Comparison of ENCODE assay signal across 8 cellular contexts in genomic region chr14:54488318-54488645, GRCh38. TPM values are rescaled to one million over a fixed set of nuclear protein-coding genes. Genes with fewer than 3 reads are reported as not detected.
DNase-seq lines count a peak whose midpoint lies in the region; FAIRE-seq and TF ChIP-seq lines count a peak whose summit lies in the region.

No MANE protein-coding gene starts in this region.

- peak overlapping the region; percentile 81 to 87 for H3K4me2 ChIP-seq in H1 (ENCODE audit: insufficient read depth in 1 of 2, low read depth in 2 of 2, low read length in 2 of 2)
- peak overlapping the region; percentile 62 for H3K4me2 ChIP-seq in neuronal stem cell (ENCODE audit: insufficient read depth, low read length, poor library complexity, severe bottlenecking)

- peaks cover 0 to 37% (median 2%) of the 10 kb centered on the region in 4 donors for H3K4me1 ChIP-seq in Peyer's patch
- H3K4me1 ChIP-seq in H1 (replicated peaks in 1 of 4; ENCODE audit: control insufficient read depth in 3 of 4, insufficient read depth in 4 of 4, low read length in 3 of 4) = peaks cover 0 to 4% (median 0%) of the 10 kb centered on the region in 4 experiments; a peak in 2 of 7 replicates
- H3K4me1 ChIP-seq in neuronal stem cell (ENCODE audit: control insufficient read depth in 2 of 2, insufficient read depth in 1 of 2, low read depth in 1 of 2, low read length in 2 of 2) = peaks cover 0 to 5% of the 10 kb centered on the region in 2 donors

- 3% methylated on average over 9 of the region's 9 CpGs; no CpG with 5 or more reads in 1 of the 2 experiments for WGBS in H1 (ENCODE audit: extremely low coverage in 1 of 2, insufficient coverage in 1 of 2, insufficient read length in 1 of 2, insufficient replicate concordance in 2 of 2, low coverage in 1 of 2, low lambda C conversion rate in 2 of 2, missing lambda C conversion rate in 1 of 2), 2 experiments
- WGBS in neuronal stem cell (ENCODE audit: extremely low coverage in 2 of 2, insufficient read length in 2 of 2, insufficient replicate concordance in 1 of 2), 2 donors = no CpG with 5 or more reads among the region's 9 CpGs

- H3K14ac ChIP-seq in H1 (ENCODE audit: insufficient read length) (no peak overlapping the region), neuronal stem cell (ENCODE audit: low read length) (no peak overlapping the region)

- H2AFZ ChIP-seq in H1 (ENCODE audit: low read length) (no peak overlapping the region), neuronal stem cell (ENCODE audit: low read length) (peak overlapping the region; percentile 91)

- peak overlapping the region; percentile 92 for H3K56ac ChIP-seq in H1 (replicated peaks; ENCODE audit: insufficient read length, low read depth, low read length)

- POLR2A ChIA-PET in H1 (lab: Charles Lee; ENCODE audit: partially characterized antibody) = interaction anchor here (0.6 to 3.6 kb wide), 17 partner anchors 10 to 564 kb away, joined by 3 to 15 read pairs (median 4); partner anchors contain the start of genes CDKN3 and CGRRF1

- no peak overlapping the region for H2BK20ac ChIP-seq in H1 (ENCODE audit: low read length)

- peak overlapping the region; percentile 91 for H4K8ac ChIP-seq in H1 (ENCODE audit: extremely low read depth, insufficient read depth, low read length)
- H4K8ac ChIP-seq in neuronal stem cell (ENCODE audit: low read depth, low read length) = no peak overlapping the region

- H3K4me3 ChIP-seq in Peyer's patch = peak overlapping the region; percentile 73 to 98 (median 86)
- peak overlapping the region; percentile 81 to 90 (median 86) for H3K4me3 ChIP-seq in H1 (ENCODE audit: extremely low read depth in 1 of 4, insufficient read depth in 2 of 4, low read depth in 3 of 4, low read length in 4 of 4)
- peak overlapping the region; percentile 70 to 99 for H3K4me3 ChIP-seq in neuronal stem cell (ENCODE audit: low read length in 2 of 2)

- DNase-seq in activated T-cell treated with anti-CD3 and anti-CD28 coated beads for 24 hours (ENCODE audit: low read depth) (peak; percentile 17), Peyer's patch (no peak), H1 (ENCODE audit: low read depth in 1 of 2, low spot score in 2 of 2) (no peak), neuronal stem cell (ENCODE audit: low spot score) (no peak), glomerular visceral epithelial cell (ENCODE audit: extremely low spot score) (no peak), LoVo (ENCODE audit: low spot score) (no peak), T1000 (lab: John Stamatoyannopoulos, UW) (no peak)
- no peak for DNase-seq in activated T-cell treated with anti-CD3 and anti-CD28 coated beads, Interleukin-2, amount 50 U/mL, for 1 hour

- H3K9ac ChIP-seq in H1 (replicated peaks in 1 of 4; ENCODE audit: extremely low read depth in 1 of 4, low read depth in 3 of 4, low read length in 3 of 4) (peak overlapping the region; percentile 68 to 92 (median 80)), neuronal stem cell (ENCODE audit: low read depth, low read length, poor library complexity) (peak overlapping the region; percentile 97)

- H4K91ac ChIP-seq in H1 (replicated peaks; ENCODE audit: insufficient read length, low read length) = peak overlapping the region; percentile 74
- no peak overlapping the region for H4K91ac ChIP-seq in neuronal stem cell (ENCODE audit: low read depth, low read length, poor library complexity)

- peak overlapping the region; percentile 54 for H2BK120ac ChIP-seq in H1 (replicated peaks; ENCODE audit: low read depth, low read length)
- H2BK120ac ChIP-seq in neuronal stem cell (ENCODE audit: low read depth, low read length) = no peak overlapping the region

- TF ChIP-seq EP300 in H1 (IDR thresholded peaks at IDR 0.05; ENCODE audit: borderline replicate concordance in 1 of 2, low read depth in 2 of 2, low read length in 2 of 2) = no peak

- no peaks in the 10 kb centered on the region; the same call in 1 of the 2 replicates for H3K79me1 ChIP-seq in H1 (ENCODE audit: low read depth, low read length)
- no peaks in the 10 kb centered on the region for H3K79me1 ChIP-seq in neuronal stem cell (ENCODE audit: low read depth, low read length)

- H3K79me2 ChIP-seq in H1 (ENCODE audit: control insufficient read depth in 1 of 2, insufficient read depth in 2 of 2, low read length in 2 of 2) = peaks cover 4 to 47% of the 10 kb centered on the region in 2 experiments; a peak in 3 of 4 replicates

- H3K9me3 ChIP-seq in Peyer's patch = no peaks in the 10 kb centered on the region
- no peaks in the 10 kb centered on the region for H3K9me3 ChIP-seq in H1 (ENCODE audit: insufficient read depth in 2 of 2, low read depth in 1 of 2, low read length in 1 of 2)
- peaks cover 0 to 13% of the 10 kb centered on the region in 2 donors for H3K9me3 ChIP-seq in neuronal stem cell (replicated peaks in 1 of 2; ENCODE audit: control insufficient read depth in 2 of 2, insufficient read depth in 1 of 2, low read depth in 1 of 2, low read length in 2 of 2)

- FAIRE-seq in H1 (lab: Jason Lieb, UNC) = no peak

- peak overlapping the region; percentile 83 for H3K18ac ChIP-seq in H1 (ENCODE audit: extremely low read depth, low read length)
- H3K18ac ChIP-seq in neuronal stem cell (ENCODE audit: low read length) = peak overlapping the region; percentile 96

- TF ChIP-seq CTCF in Peyer's patch (IDR thresholded peaks at IDR 0.05) (no peak), H1 (IDR thresholded peaks at IDR 0.05; ENCODE audit: control extremely low read depth in 1 of 3, insufficient read depth in 1 of 3, low read depth in 1 of 3, low read length in 3 of 3) (peak in 2 of 3 experiments; percentile 15 to 25; a peak in 1 of 4 replicates)

- H4K20me1 ChIP-seq in H1 (replicated peaks in 1 of 2; ENCODE audit: control insufficient read depth in 1 of 2, insufficient read depth in 2 of 2, low read length in 2 of 2) = peaks cover 0 to 2% of the 10 kb centered on the region in 2 experiments

- H3K27ac ChIP-seq in Peyer's patch (peak overlapping the region; percentile 89 to 99 (median 94)), H1 (ENCODE audit: low read depth, low read length) (peak overlapping the region; percentile 80), neuronal stem cell (replicated peaks; ENCODE audit: low read length) (peak overlapping the region; percentile 91)

- H4K5ac ChIP-seq in H1 (ENCODE audit: insufficient read length, low read depth, low read length) = peak overlapping the region; percentile 71

- H3K27me3 ChIP-seq in Peyer's patch = no peaks in the 10 kb centered on the region
- H3K27me3 ChIP-seq in H1 (replicated peaks in 1 of 4; ENCODE audit: control insufficient read depth in 3 of 4, extremely low read depth in 1 of 4, insufficient read depth in 3 of 4, low read length in 3 of 4) = no peaks in the 10 kb centered on the region
- H3K27me3 ChIP-seq in neuronal stem cell (ENCODE audit: control insufficient read depth in 3 of 3, insufficient read depth in 3 of 3, low read depth in 1 of 3, low read length in 3 of 3) = no peaks in the 10 kb centered on the region

- TF ChIP-seq POLR2A in Peyer's patch (IDR thresholded peaks at IDR 0.05) = no peak
- no peak for TF ChIP-seq POLR2A in H1 (IDR thresholded peaks at IDR 0.05; ENCODE audit: control extremely low read depth in 1 of 2, low read depth in 2 of 2, low read length in 2 of 2)

- CTCF ChIA-PET in H1 (lab: Charles Lee; ENCODE audit: partially characterized antibody) = interaction anchor here (0.8 to 3.3 kb wide), 13 partner anchors 8 to 317 kb away, joined by 3 to 15 read pairs (median 4); no protein-coding TSS in a partner anchor

- peaks cover 8% of the 10 kb centered on the region; the same call in 1 of the 2 replicates for H3K23me2 ChIP-seq in H1 (ENCODE audit: low read depth, low read length)

- H3K36me3 ChIP-seq in Peyer's patch = peaks cover 0 to 1% (median 0%) of the 10 kb centered on the region in 3 donors
- H3K36me3 ChIP-seq in H1 (ENCODE audit: control insufficient read depth in 2 of 4, insufficient read depth in 4 of 4, low read length in 3 of 4) = peaks cover 0 to 3% (median under 1%) of the 10 kb centered on the region in 4 experiments; a peak in 3 of 8 replicates
- H3K36me3 ChIP-seq in neuronal stem cell (replicated peaks in 1 of 2; ENCODE audit: control insufficient read depth in 2 of 2, insufficient read depth in 2 of 2, low read length in 2 of 2) = peaks cover 0 to 20% of the 10 kb centered on the region in 2 donors

- H2BK5ac ChIP-seq in H1 (ENCODE audit: low read depth, low read length) (peak overlapping the region; percentile 87), neuronal stem cell (ENCODE audit: low read length) (peak overlapping the region; percentile 99)

- H2BK12ac ChIP-seq in H1 (ENCODE audit: low read depth, low read length) = peak overlapping the region; percentile 55; the same call in 1 of the 2 replicates
- H2BK12ac ChIP-seq in neuronal stem cell (ENCODE audit: low read length) = peak overlapping the region; percentile 16

- peak overlapping the region; percentile 57 for H3K4ac ChIP-seq in H1 (replicated peaks; ENCODE audit: insufficient read length, low read depth, low read length)
- H3K4ac ChIP-seq in neuronal stem cell (ENCODE audit: low read length) = no peak overlapping the region

- H3K23ac ChIP-seq in H1 (ENCODE audit: insufficient read length) (no peak overlapping the region), neuronal stem cell (ENCODE audit: low read depth, low read length, poor library complexity) (peak overlapping the region; percentile 86)

- no peak; a peak in 1 of 4 replicates for TF ChIP-seq RAD21 in H1 (IDR thresholded peaks at IDR 0.05 in 1 of 2, conservative IDR thresholded peaks at IDR 0.05 in 1 of 2; ENCODE audit: low read depth in 2 of 2, low read length in 2 of 2)

- 0 out of 2 replicates have a peak overlapping the region, but pooled peaks have one; percentile 14 for H2BK15ac ChIP-seq in H1 (ENCODE audit: low read length)
- peak overlapping the region; percentile 39 for H2BK15ac ChIP-seq in neuronal stem cell (ENCODE audit: low read length)

- H2AK5ac ChIP-seq in H1 (ENCODE audit: low read depth, low read length) (no peak overlapping the region), neuronal stem cell (ENCODE audit: low read depth, low read length) (peak overlapping the region; percentile 74)

RNA-seq across cellular contexts. Expression of gene GMFB, which starts 0.5 kb away (rescaled TPM):
- 10 to 100 TPM; 35.5 to 60.9 (median 41.3) TPM for total RNA-seq in Peyer's patch
- 75.9 and 77.3 TPM in 2 replicates for total RNA-seq in H1 (2021; fragmentation: NEBNext Ultra II Directional; extraction: Animal tissue kit (Norgen Biotek cat#: 25700))
- 9.9 and 17.9 TPM in 2 replicates for polyA plus RNA-seq in H1 (2011; rRNA removed)
- polyA plus RNA-seq in H1 (2011; cell fraction: cytosol; rRNA removed) = 26.0 TPM
- 2.4 TPM for polyA plus RNA-seq in H1 (2011; cell fraction: nucleus; rRNA removed)
- polyA plus RNA-seq in H1 (2012, experiment 1 of 2) = 22.0 to 46.5 TPM (median 32.2 TPM) in 4 replicates
- polyA plus RNA-seq in H1 (2012, experiment 2 of 2) = 6.7 TPM
- 40.3 TPM for polyA plus RNA-seq in H1 (2013, experiment 1 of 2)
- polyA plus RNA-seq in H1 (2013, experiment 2 of 2) = 37.4 TPM
- polyA minus RNA-seq in H1 (2011; rRNA and poly(A)+ RNA removed) = 18.3 and 23.5 TPM in 2 replicates
- 14.8 TPM for polyA minus RNA-seq in H1 (2011; cell fraction: cytosol; rRNA and poly(A)+ RNA removed)
- polyA minus RNA-seq in H1 (2011; cell fraction: nucleus; rRNA and poly(A)+ RNA removed) = 26.6 TPM
- polyA plus RNA-seq in neuronal stem cell (2013, experiment 1 of 2) = 54.7 TPM
- 55.2 TPM for polyA plus RNA-seq in neuronal stem cell (2013, experiment 2 of 2)

RNA-seq across cellular contexts. Expression of gene CGRRF1, which starts 21.4 kb away (rescaled TPM):
- total RNA-seq in Peyer's patch = 10 to 100 TPM; 11.6 to 26.8 (median 19.0) TPM
- 17.8 and 20.2 TPM in 2 replicates for total RNA-seq in H1 (2021; fragmentation: NEBNext Ultra II Directional; extraction: Animal tissue kit (Norgen Biotek cat#: 25700))
- polyA plus RNA-seq in H1 (2011; rRNA removed) = 3.9 and 7.4 TPM in 2 replicates
- polyA plus RNA-seq in H1 (2011; cell fraction: cytosol; rRNA removed) = 7.1 TPM
- polyA plus RNA-seq in H1 (2011; cell fraction: nucleus; rRNA removed) = 4.6 TPM
- 13.4 to 21.5 TPM (median 14.0 TPM) in 4 replicates for polyA plus RNA-seq in H1 (2012, experiment 1 of 2)
- 5.6 TPM for polyA plus RNA-seq in H1 (2012, experiment 2 of 2)
- polyA plus RNA-seq in H1 (2013, experiment 1 of 2) = 15.3 TPM
- polyA plus RNA-seq in H1 (2013, experiment 2 of 2) = 19.0 TPM
- polyA minus RNA-seq in H1 (2011; rRNA and poly(A)+ RNA removed) = 6.2 and 7.4 TPM in 2 replicates
- polyA minus RNA-seq in H1 (2011; cell fraction: cytosol; rRNA and poly(A)+ RNA removed) = 7.1 TPM
- 11.6 TPM for polyA minus RNA-seq in H1 (2011; cell fraction: nucleus; rRNA and poly(A)+ RNA removed)
- polyA plus RNA-seq in neuronal stem cell (2013, experiment 1 of 2) = 18.5 TPM
- polyA plus RNA-seq in neuronal stem cell (2013, experiment 2 of 2) = 20.2 TPM

RNA-seq across cellular contexts. Expression of gene CNIH1, which starts 47.1 kb away (rescaled TPM):
- total RNA-seq in Peyer's patch = 100 to 1,000 TPM in 3 of 4 donors, 10 to 100 TPM in 1; 61.1 to 130 (median 121) TPM
- 118 and 119 TPM in 2 replicates for total RNA-seq in H1 (2021; fragmentation: NEBNext Ultra II Directional; extraction: Animal tissue kit (Norgen Biotek cat#: 25700))
- polyA plus RNA-seq in H1 (2011; rRNA removed) = 234 and 333 TPM in 2 replicates
- 230 TPM for polyA plus RNA-seq in H1 (2011; cell fraction: cytosol; rRNA removed)
- 84.1 TPM for polyA plus RNA-seq in H1 (2011; cell fraction: nucleus; rRNA removed)
- 91.6 to 126 TPM (median 105 TPM) in 4 replicates for polyA plus RNA-seq in H1 (2012, experiment 1 of 2)
- 33.4 TPM for polyA plus RNA-seq in H1 (2012, experiment 2 of 2)
- polyA plus RNA-seq in H1 (2013, experiment 1 of 2) = 170 TPM
- polyA plus RNA-seq in H1 (2013, experiment 2 of 2) = 202 TPM
- 240 and 302 TPM in 2 replicates for polyA minus RNA-seq in H1 (2011; rRNA and poly(A)+ RNA removed)
- 110 TPM for polyA minus RNA-seq in H1 (2011; cell fraction: cytosol; rRNA and poly(A)+ RNA removed)
- polyA minus RNA-seq in H1 (2011; cell fraction: nucleus; rRNA and poly(A)+ RNA removed) = 76.1 TPM
- polyA plus RNA-seq in neuronal stem cell (2013, experiment 1 of 2) = 141 TPM
- 128 TPM for polyA plus RNA-seq in neuronal stem cell (2013, experiment 2 of 2)

Comparison
In these comparisons a context has a peak if more than half of its experiments do, and no peak if none do; other contexts are left out.
1. CTCF ChIP-seq: peak in H1 (2 of 3); none in Peyer's patch (0 of 6).
2. Peak in every context shown above with its lines, with median percentiles within 50 percentile points of each other: H3K27ac ChIP-seq and H3K4me3 ChIP-seq.